Comparison of ENCODE assay signal across 10 cellular contexts in the genomic region with DNA sequence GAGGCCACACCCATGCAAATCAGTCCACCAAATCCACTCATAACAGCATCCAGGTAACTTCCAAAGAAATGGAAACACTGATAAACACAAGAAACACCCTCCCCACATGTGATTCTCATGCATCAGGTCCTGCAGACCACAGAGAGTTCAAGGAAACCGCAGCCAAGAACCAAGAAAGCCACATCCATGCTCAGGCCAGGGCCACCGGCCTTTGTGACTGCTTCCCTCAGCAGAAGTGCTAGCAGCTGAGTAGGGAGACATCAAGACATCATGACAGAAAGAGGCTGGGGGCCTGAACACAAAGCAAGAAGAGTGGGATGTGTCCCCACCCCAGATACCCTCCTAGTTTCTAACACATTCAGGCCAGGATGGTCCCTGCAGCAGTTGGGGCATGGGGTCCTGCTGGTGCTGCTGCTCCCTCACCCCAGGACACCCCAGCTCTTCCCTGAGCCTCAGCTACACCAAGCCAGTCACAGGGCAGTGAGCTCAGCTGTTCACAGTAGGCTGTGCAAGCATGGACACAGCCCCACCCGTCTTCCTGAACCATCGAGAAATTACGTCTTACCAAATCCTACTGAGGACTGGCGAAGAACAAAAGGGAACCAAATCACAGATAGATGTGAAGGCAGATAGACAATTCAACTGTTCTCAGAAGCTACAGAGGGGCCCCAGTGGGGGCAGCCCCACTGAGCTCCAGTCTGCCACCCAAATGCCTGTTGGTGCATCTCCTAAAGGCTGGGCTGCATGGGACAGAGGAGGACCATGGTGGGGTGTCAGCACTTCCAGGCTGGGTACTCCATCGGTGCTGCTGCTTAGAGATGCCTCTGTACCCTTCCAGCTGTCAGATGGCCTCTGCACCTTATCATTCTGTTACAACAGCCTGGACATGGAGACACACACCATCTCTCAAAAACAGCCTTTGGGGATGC.
DNase-seq lines count a peak whose midpoint lies in the region; ATAC-seq, FAIRE-seq and TF ChIP-seq lines count a peak whose summit lies in the region.
"Had no signal": no experiment of that assay in that cellular context is flagged by ENCODE, and none has a peak within 500 bp of the region (broad histone marks: within the 10 kb centered on the region; RNA-seq: fewer than 3 reads in every experiment).

No MANE protein-coding gene starts in this region.

- H3K36me3 Mint-ChIP-seq in T-helper 1 cell treated with Interleukin-12 subunit alpha and Interleukin-12 subunit beta and Interleukin-4 antibody, amounts not matched to agents 30 μg/mL and 1 μg/mL, for 36 hours (ENCODE audit: low read depth), result peaks cover 44% of the 10 kb centered on the region
- H3K36me3 Mint-ChIP-seq in naive thymus-derived CD8-positive, alpha-beta T cell, result peaks cover 0 to 20% (median 18%) of the 10 kb centered on the region in 3 donors

- no peaks in the 10 kb centered on the region for H3K9me3 ChIP-seq in effector memory CD4-positive, alpha-beta T cell (ENCODE audit: control insufficient read depth, low read length)
- no peaks in the 10 kb centered on the region for H3K9me3 ChIP-seq in testis

- no peaks in the 10 kb centered on the region for H3K36me3 ChIP-seq in effector memory CD4-positive, alpha-beta T cell (ENCODE audit: control insufficient read depth, insufficient read depth, low read length)
- H3K36me3 ChIP-seq in testis (ENCODE audit: low read depth, missing control alignments), result no peaks in the 10 kb centered on the region

- ATAC-seq in GM21619 (IDR thresholded peaks at IDR 0.05; ENCODE audit: unreplicated experiment) (peak; percentile 75), GM18520 (IDR thresholded peaks at IDR 0.05; ENCODE audit: unreplicated experiment) (no peak), HG03460 (IDR thresholded peaks at IDR 0.05; ENCODE audit: unreplicated experiment) (no peak)
- peak; percentile 39 to 59 for ATAC-seq in naive thymus-derived CD8-positive, alpha-beta T cell

- no peak for TF ChIP-seq POLR2A in GM12891 (IDR thresholded peaks at IDR 0.05; ENCODE audit: low read depth, low read length)
- TF ChIP-seq POLR2A in testis (IDR thresholded peaks at IDR 0.05), result no peak

- FAIRE-seq in GM12891 (lab: Jason Lieb, UNC), result peak; percentile 85
- FAIRE-seq: frontal cortex had no signal

- no peaks in the 10 kb centered on the region for H3K27me3 Mint-ChIP-seq in T-helper 1 cell treated with Interleukin-12 subunit alpha and Interleukin-12 subunit beta and Interleukin-4 antibody, amounts not matched to agents 30 μg/mL and 1 μg/mL, for 36 hours (ENCODE audit: low read depth)
- no peaks in the 10 kb centered on the region for H3K27me3 Mint-ChIP-seq in naive thymus-derived CD8-positive, alpha-beta T cell

- POLR2A ChIA-PET in naive thymus-derived CD8-positive, alpha-beta T cell (lab: Charles Lee), result interaction anchor here (1.3 kb wide), 1 partner anchor 13 kb away, joined by 3 read pairs; no protein-coding TSS in a partner anchor

- H3K27ac ChIP-seq in effector memory CD4-positive, alpha-beta T cell (ENCODE audit: insufficient read depth, low read length, poor library complexity, severe bottlenecking), result no peak overlapping the region
- no peak overlapping the region for H3K27ac ChIP-seq in testis

- H3K27me3 ChIP-seq in effector memory CD4-positive, alpha-beta T cell (replicated peaks; ENCODE audit: control insufficient read depth, insufficient read depth, low read length, poor library complexity, severe bottlenecking), result no peaks in the 10 kb centered on the region
- no peaks in the 10 kb centered on the region for H3K27me3 ChIP-seq in testis

- no peaks in the 10 kb centered on the region for H3K9me3 Mint-ChIP-seq in T-helper 1 cell treated with Interleukin-12 subunit alpha and Interleukin-12 subunit beta and Interleukin-4 antibody, amounts not matched to agents 30 μg/mL and 1 μg/mL, for 36 hours
- H3K9me3 Mint-ChIP-seq in naive thymus-derived CD8-positive, alpha-beta T cell, result peaks cover 0 to 2% (median 0%) of the 10 kb centered on the region in 9 donors

- peak overlapping the region; percentile 64 for H3K27ac Mint-ChIP-seq in T-helper 1 cell treated with Interleukin-12 subunit alpha and Interleukin-12 subunit beta and Interleukin-4 antibody, amounts not matched to agents 30 μg/mL and 1 μg/mL, for 36 hours
- H3K27ac Mint-ChIP-seq in naive thymus-derived CD8-positive, alpha-beta T cell, result peak overlapping the region in 9 of 10 donors; percentile 10 to 81 (median 62)

- H3K4me3 ChIP-seq in effector memory CD4-positive, alpha-beta T cell (ENCODE audit: insufficient read depth, low read depth, low read length, poor library complexity, severe bottlenecking), result no peak overlapping the region
- no peak overlapping the region for H3K4me3 ChIP-seq in testis

- peaks cover 17% of the 10 kb centered on the region for H3K4me1 ChIP-seq in effector memory CD4-positive, alpha-beta T cell (ENCODE audit: control insufficient read depth, insufficient read depth, low read length, poor library complexity, severe bottlenecking)
- H3K4me1 ChIP-seq in testis, result peaks cover 11% of the 10 kb centered on the region

- WGBS in testis, 2 donors, result 90 to 96% methylated on average over 7 of the region's 7 CpGs

- DNase-seq in GM12891 (ENCODE audit: insufficient read length, low spot score) (peak; percentile 56), testis (no peak)
- DNase-seq in naive thymus-derived CD8-positive, alpha-beta T cell, result no peak
- DNase-seq in effector memory CD4-positive, alpha-beta T cell, result no peak
- DNase-seq: trophoblast cell had no signal

- H3K4me1 Mint-ChIP-seq in T-helper 1 cell treated with Interleukin-12 subunit alpha and Interleukin-12 subunit beta and Interleukin-4 antibody, amounts not matched to agents 30 μg/mL and 1 μg/mL, for 36 hours (ENCODE audit: low read depth), result peaks cover 32% of the 10 kb centered on the region
- H3K4me1 Mint-ChIP-seq in naive thymus-derived CD8-positive, alpha-beta T cell, result peaks cover 19 to 37% (median 34%) of the 10 kb centered on the region in 4 donors

- intact Hi-C loops in testis (cut with DNase I; ENCODE audit: low total_unique reads), result no loop called here

- H3K4me3 Mint-ChIP-seq in T-helper 1 cell treated with Interleukin-12 subunit alpha and Interleukin-12 subunit beta and Interleukin-4 antibody, amounts not matched to agents 30 μg/mL and 1 μg/mL, for 36 hours, result peak overlapping the region; percentile 48
- peak overlapping the region in 9 of 10 donors; percentile 5 to 65 (median 29) for H3K4me3 Mint-ChIP-seq in naive thymus-derived CD8-positive, alpha-beta T cell

- TF ChIP-seq CTCF in testis (IDR thresholded peaks at IDR 0.05), result no peak

TF ChIP-seq in GM12891, 5 proteins besides CTCF, POLR2A, EP300 and RAD21:
- TF ChIP-seq POU2F2 (IDR thresholded peaks at IDR 0.05; ENCODE audit: low read depth, low read length) (0 out of 2 replicates have a peak, but pooled peaks have one; percentile 12), POLR2AphosphoS5 (IDR thresholded peaks at IDR 0.05; ENCODE audit: low read depth, low read length) (no peak), PAX5 (IDR thresholded peaks at IDR 0.05; ENCODE audit: insufficient read depth, low read length, severe bottlenecking) (no peak), TAF1 (IDR thresholded peaks at IDR 0.05; ENCODE audit: low read depth, low read length) (no peak), SPI1 (IDR thresholded peaks at IDR 0.05; ENCODE audit: low read depth, low read length) (no peak)
TF ChIP-seq in GM12891: peak in this region for 1.

Comparison
In these comparisons a context has a peak if more than half of its experiments do, and no peak if none do; other contexts are left out.
1. ATAC-seq: peak in GM21619 (single experiment) and naive thymus-derived CD8-positive, alpha-beta T cell (2 of 2); none in GM18520 (single experiment) and HG03460 (single experiment).